Comparison of ENCODE assay signal across 20 cellular contexts in the genomic region with DNA sequence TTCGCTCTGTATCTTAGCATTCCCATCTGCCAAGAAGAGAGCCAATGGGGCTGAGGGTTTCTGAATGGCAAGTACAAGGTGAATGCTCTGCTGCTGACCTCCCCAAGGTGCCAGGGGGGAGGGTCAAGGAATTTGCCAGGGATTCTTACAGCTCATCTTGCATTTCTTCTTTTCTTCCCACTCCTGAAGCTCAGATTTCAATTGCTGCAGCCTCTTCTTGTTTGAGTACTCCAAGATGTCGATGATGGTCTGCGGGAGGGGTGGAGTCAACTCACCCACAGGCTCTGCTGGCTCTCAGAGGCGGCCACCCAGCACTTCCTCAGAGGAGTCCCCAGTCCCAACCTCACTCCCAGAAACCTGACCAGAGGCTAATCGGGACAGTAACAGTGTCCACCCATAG. TPM values are rescaled to one million over a fixed set of nuclear protein-coding genes. Genes with fewer than 3 reads are reported as not detected.
"Had no signal": no experiment of that assay in that cellular context is flagged by ENCODE, and none has a peak within 500 bp of the region (broad histone marks: within the 10 kb centered on the region; RNA-seq: fewer than 3 reads in every experiment).

No MANE protein-coding gene starts in this region.

- H3K27me3 ChIP-seq: gastroesophageal sphincter, heart left ventricle, pancreas, spleen, tibial nerve had no signal

- FAIRE-seq: pancreas, urothelium cell line had no signal

- H3K4me1 ChIP-seq: gastroesophageal sphincter, heart left ventricle, pancreas, spleen, tibial nerve had no signal

- ATAC-seq: activated naive CD8-positive, alpha-beta T cell treated with anti-CD3 and anti-CD28 coated beads, Interleukin-2, amount 50 U/mL, for 24 hours; esophagus mucosa; naive thymus-derived CD4-positive, alpha-beta T cell; stimulated activated naive CD8-positive, alpha-beta T cell treated with anti-CD3 and anti-CD28 coated beads, Interleukin-15, Interleukin-2, amounts not matched to agents 100 U/mL and 50 U/mL, for 24 hours had no signal

- H3K4me3 ChIP-seq: coronary artery, gastroesophageal sphincter, heart left ventricle, pancreas, SK-N-MC, tibial nerve had no signal

- H3K27ac ChIP-seq: coronary artery, gastroesophageal sphincter, heart left ventricle, pancreas, SK-N-MC, spleen, tibial nerve had no signal

- H3K9me3 ChIP-seq: gastroesophageal sphincter, heart left ventricle, pancreas, spleen, tibial nerve had no signal

- H3K36me3 ChIP-seq: pancreas had no signal

- DNase-seq: activated CD4-positive, alpha-beta T cell treated with anti-CD3 and anti-CD28 coated beads for 4 hours; activated naive CD4-positive, alpha-beta T cell treated with anti-CD3 and anti-CD28 coated beads, Interleukin-2, amount 10 ng/mL, durations not matched to agents 7 days and 5 days; activated naive CD8-positive, alpha-beta T cell treated with anti-CD3 and anti-CD28 coated beads, Interleukin-2, amount 50 U/mL, for 24 hours; activated T-cell treated with anti-CD3 and anti-CD28 coated beads, Interleukin-2, amount 50 U/mL, for 1 hour; pancreas; spleen; stimulated activated naive CD8-positive, alpha-beta T cell treated with anti-CD3 and anti-CD28 coated beads, Interleukin-15, Interleukin-2, amounts not matched to agents 100 U/mL and 50 U/mL, for 24 hours had no signal

RNA-seq across cellular contexts. Expression of a gene that starts 20.7 kb away (rescaled TPM):
- total RNA-seq: activated CD4-positive, alpha-beta memory T cell treated with anti-CD3 and anti-CD28 coated beads for 36 hours; esophagus mucosa; gastroesophageal sphincter; kidney epithelial cell; mucosa of gallbladder; naive thymus-derived CD4-positive, alpha-beta T cell; pancreas; spleen; T-helper 2 cell treated with Interferon-gamma antibody and Interleukin-4, amounts not matched to agents 100 ng/mL and 5 ng/mL, for 36 hours had no signal
- polyA plus RNA-seq: heart left ventricle; naive thymus-derived CD4-positive, alpha-beta T cell; spleen had no signal

RNA-seq across cellular contexts. Expression of a gene that starts 51.1 kb away (rescaled TPM):
- total RNA-seq: activated CD4-positive, alpha-beta memory T cell treated with anti-CD3 and anti-CD28 coated beads for 36 hours; esophagus mucosa; gastroesophageal sphincter; heart left ventricle; kidney epithelial cell; liver; mucosa of gallbladder; naive thymus-derived CD4-positive, alpha-beta T cell; pancreas; spleen; T-helper 2 cell treated with Interferon-gamma antibody and Interleukin-4, amounts not matched to agents 100 ng/mL and 5 ng/mL, for 36 hours; tibial nerve had no signal
- polyA plus RNA-seq: heart left ventricle; liver; naive thymus-derived CD4-positive, alpha-beta T cell; pancreas; spleen had no signal
